24 cellular contexts compared by ENCODE assay signal in the genomic region with DNA sequence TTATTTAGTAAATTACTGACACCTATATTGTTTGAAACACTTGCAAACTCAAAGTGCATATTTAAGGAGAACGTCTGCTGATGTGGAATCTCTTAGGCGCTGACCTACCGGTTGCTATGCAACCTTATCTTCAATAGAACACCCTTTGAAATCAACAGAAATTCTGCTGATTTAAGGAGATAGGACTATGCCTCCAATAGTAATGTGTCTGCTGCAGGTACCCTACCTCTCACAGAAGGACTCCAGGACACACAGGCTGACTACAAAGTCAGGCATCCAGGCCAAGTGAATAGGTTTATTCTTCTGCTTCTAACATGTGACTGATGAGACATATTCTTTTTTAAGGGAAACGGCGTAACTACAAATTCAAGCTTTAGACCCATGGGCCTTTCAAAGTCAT.
"Had no signal": no experiment of that assay in that cellular context is flagged by ENCODE, and none has a peak within 500 bp of the region (broad histone marks: within the 10 kb centered on the region; RNA-seq: fewer than 3 reads in every experiment).

No MANE protein-coding gene starts in this region.

- ATAC-seq: left colon; left lung; lower lobe of right lung; natural killer cell; right lobe of liver; stimulated activated memory B cell treated with anti-CD40 and anti-IgM and Interleukin-4, amounts not matched to agents 10 μg/mL and 1 μg/mL and 100 μg/mL, for 72 hours; stimulated activated naive CD8-positive, alpha-beta T cell treated with anti-CD3 and anti-CD28 coated beads, Interleukin-15, amount 100 ng/mL, for 72 hours had no signal

- H3K27me3 ChIP-seq: left lung, ovary, right atrium auricular region, right lobe of liver, tibial nerve, upper lobe of left lung, vagina had no signal

- H3K4me2 ChIP-seq: smooth muscle cell had no signal

- H3K4me3 ChIP-seq: left lung, lower lobe of right lung, ovary, right atrium auricular region, right lobe of liver, smooth muscle cell, tibial nerve, upper lobe of left lung, vagina had no signal

- H3K9me3 ChIP-seq: left lung, lower lobe of right lung, ovary, right atrium auricular region, right lobe of liver, tibial nerve, upper lobe of left lung, vagina had no signal

- DNase-seq: hippocampal formation; kidney; left colon; left lung; lower lobe of right lung; mammary epithelial cell; mesenchymal stem cell; naive B cell; natural killer cell; ovary; right lobe of liver; stimulated activated CD4-positive, alpha-beta T cell treated with anti-CD3 and anti-CD28 coated beads, Interleukin-1b, Interleukin-23, amount 100 ng/mL, for 48 hours; stimulated activated CD4-positive, alpha-beta T cell treated with anti-CD3 and anti-CD28 coated beads, Interleukin-2, amount 100 ng/mL, for 48 hours; stimulated activated CD4-positive, alpha-beta T cell treated with anti-CD3 and anti-CD28 coated beads, Interleukin-4, amount 100 ng/mL, for 4 hours; stimulated activated CD8-positive, alpha-beta memory T cell treated with anti-CD3 and anti-CD28 coated beads, Interleukin-4, amount 100 ng/mL, for 48 hours; stimulated activated naive CD4-positive, alpha-beta T cell treated with Interleukin-2 at 50 U/mL for 16 hours; stimulated activated naive CD8-positive, alpha-beta T cell treated with anti-CD3 and anti-CD28 coated beads, Interleukin-15, amount 100 ng/mL, for 72 hours; substantia nigra; upper lobe of left lung had no signal

- H3K4me1 ChIP-seq: left lung, lower lobe of right lung, right atrium auricular region, right lobe of liver, tibial nerve, upper lobe of left lung, vagina had no signal

- H3K36me3 ChIP-seq: left lung, lower lobe of right lung, ovary, right atrium auricular region, right lobe of liver, tibial nerve, upper lobe of left lung, vagina had no signal

- H3K27ac ChIP-seq: left lung, lower lobe of right lung, ovary, right atrium auricular region, right lobe of liver, tibial nerve, upper lobe of left lung, vagina had no signal
